10 cellular contexts compared by ENCODE assay signal in the genomic region with DNA sequence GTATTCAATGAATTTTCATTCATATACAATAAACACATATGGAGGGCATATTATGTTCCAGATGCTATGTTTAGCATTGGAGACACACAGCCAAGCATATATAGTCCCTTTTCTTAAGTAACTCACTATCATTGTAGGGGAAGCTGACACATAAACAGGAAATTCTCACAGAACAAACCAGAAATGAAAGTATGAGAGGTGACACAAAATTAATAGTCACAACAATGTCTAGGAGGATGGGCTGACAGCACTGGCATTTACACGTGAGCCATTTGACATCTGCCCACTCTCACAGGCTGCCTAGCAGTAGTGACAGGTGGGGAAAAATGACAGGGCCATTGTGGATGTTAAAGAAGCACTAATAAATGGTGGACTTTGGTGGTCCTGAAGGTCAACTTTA. TPM values are rescaled to one million over a fixed set of nuclear protein-coding genes. Genes with fewer than 3 reads are reported as not detected.
A peak's percentile ranks its signal among the peaks of the same experiment; 100 is the strongest.
DNase-seq lines count a peak whose midpoint lies in the region; ATAC-seq and TF ChIP-seq lines count a peak whose summit lies in the region.
"Had no signal": no experiment of that assay in that cellular context is flagged by ENCODE, and none has a peak within 500 bp of the region (broad histone marks: within the 10 kb centered on the region; RNA-seq: fewer than 3 reads in every experiment).

No MANE protein-coding gene starts in this region.

- peak overlapping the region; percentile 91 to 98 (median 97) for H3K4me3 Mint-ChIP-seq in IgD-negative memory B cell

- TF ChIP-seq CTCF in foreskin fibroblast (IDR thresholded peaks at IDR 0.05; ENCODE audit: low read depth, low read length): no peak

- H3K9me3 ChIP-seq in endocrine pancreas (ENCODE audit: control insufficient read depth, low read length): no peaks in the 10 kb centered on the region

- DNase-seq in T-helper 9 cell: peak; percentile 22
- DNase-seq in stimulated activated CD4-positive, alpha-beta T cell treated with anti-CD3 and anti-CD28 coated beads, TNF-alpha, amount 100 ng/mL, for 24 hours (ENCODE audit: low read depth in 3 of 3): peak in 2 of 3 experiments; percentile 25 to 26
- DNase-seq in foreskin fibroblast: no peak
- DNase-seq in globus pallidus (ENCODE audit: low spot score): no peak

- H3K27me3 ChIP-seq in endocrine pancreas (ENCODE audit: control insufficient read depth, insufficient read depth, low read length): no peaks in the 10 kb centered on the region

- H3K4me3 ChIP-seq in endocrine pancreas (ENCODE audit: control insufficient read depth, insufficient read depth, low read length) (peak overlapping the region; percentile 96), foreskin fibroblast (ENCODE audit: low read depth in 1 of 2, low read length in 2 of 2) (no peak overlapping the region)
- H3K4me3 ChIP-seq: cardiac muscle cell, lung had no signal

- H3K4me1 Mint-ChIP-seq in IgD-negative memory B cell: peaks cover 24 to 36% (median 30%) of the 10 kb centered on the region in 3 donors

- H3K4me1 ChIP-seq in endocrine pancreas (ENCODE audit: control insufficient read depth, insufficient read depth, low read length): peaks cover 2% of the 10 kb centered on the region

- H3K27ac Mint-ChIP-seq in IgD-negative memory B cell: peak overlapping the region; percentile 95 to 100 (median 97)

- peaks cover 0 to 2% (median 0%) of the 10 kb centered on the region in 3 donors for H3K9me3 Mint-ChIP-seq in IgD-negative memory B cell

- H3K36me3 ChIP-seq in endocrine pancreas (ENCODE audit: control insufficient read depth, insufficient read depth, low read length): no peaks in the 10 kb centered on the region
- H3K36me3 ChIP-seq: cardiac muscle cell had no signal

- ATAC-seq in HG02852 (IDR thresholded peaks at IDR 0.05; ENCODE audit: unreplicated experiment) (no peak), HG02938 (IDR thresholded peaks at IDR 0.05; ENCODE audit: unreplicated experiment) (no peak)

- H3K9ac ChIP-seq in endocrine pancreas (ENCODE audit: control insufficient read depth, insufficient read depth, low read length): no peak overlapping the region

- no peaks in the 10 kb centered on the region for H3K27me3 Mint-ChIP-seq in IgD-negative memory B cell

- no peaks in the 10 kb centered on the region for H3K36me3 Mint-ChIP-seq in IgD-negative memory B cell

RNA-seq across cellular contexts. Expression of a gene that starts 2.6 kb away (rescaled TPM):
- 40.1 TPM for polyA plus RNA-seq in IgD-negative memory B cell

RNA-seq across cellular contexts. Expression of a gene that starts 40.9 kb away (rescaled TPM):
- polyA plus RNA-seq in IgD-negative memory B cell: 30.0 TPM

Comparison
In these comparisons a context has a peak if more than half of its experiments do, and no peak if none do; other contexts are left out.
1. DNase-seq: peak in T-helper 9 cell (single experiment) and stimulated activated CD4-positive, alpha-beta T cell treated with anti-CD3 and anti-CD28 coated beads, TNF-alpha, amount 100 ng/mL, for 24 hours (2 of 3); none in foreskin fibroblast (0 of 2) and globus pallidus (single experiment).